In genomic region chr3:176514297-176514696, GRCh38 we compare ENCODE assay signal across 1 cellular context.
TF ChIP-seq lines count a peak whose summit lies in the region.

No MANE protein-coding gene starts in this region.

TF ChIP-seq in SK-N-SH treated with all-trans-retinoic acid at 6 μM for 48 hours, 23 proteins besides CTCF, POLR2A, EP300 and RAD21 (continued from another document):
- TF ChIP-seq CSRNP3 (CRISPR knock-in tag; IDR thresholded peaks at IDR 0.05), result no peak
- no peak for TF ChIP-seq ISL1 (CRISPR knock-in tag; IDR thresholded peaks at IDR 0.05)
- TF ChIP-seq SNAI2 (CRISPR knock-in tag; IDR thresholded peaks at IDR 0.05), result no peak
